Comparison of ENCODE assay signal across 27 cellular contexts in the genomic region with DNA sequence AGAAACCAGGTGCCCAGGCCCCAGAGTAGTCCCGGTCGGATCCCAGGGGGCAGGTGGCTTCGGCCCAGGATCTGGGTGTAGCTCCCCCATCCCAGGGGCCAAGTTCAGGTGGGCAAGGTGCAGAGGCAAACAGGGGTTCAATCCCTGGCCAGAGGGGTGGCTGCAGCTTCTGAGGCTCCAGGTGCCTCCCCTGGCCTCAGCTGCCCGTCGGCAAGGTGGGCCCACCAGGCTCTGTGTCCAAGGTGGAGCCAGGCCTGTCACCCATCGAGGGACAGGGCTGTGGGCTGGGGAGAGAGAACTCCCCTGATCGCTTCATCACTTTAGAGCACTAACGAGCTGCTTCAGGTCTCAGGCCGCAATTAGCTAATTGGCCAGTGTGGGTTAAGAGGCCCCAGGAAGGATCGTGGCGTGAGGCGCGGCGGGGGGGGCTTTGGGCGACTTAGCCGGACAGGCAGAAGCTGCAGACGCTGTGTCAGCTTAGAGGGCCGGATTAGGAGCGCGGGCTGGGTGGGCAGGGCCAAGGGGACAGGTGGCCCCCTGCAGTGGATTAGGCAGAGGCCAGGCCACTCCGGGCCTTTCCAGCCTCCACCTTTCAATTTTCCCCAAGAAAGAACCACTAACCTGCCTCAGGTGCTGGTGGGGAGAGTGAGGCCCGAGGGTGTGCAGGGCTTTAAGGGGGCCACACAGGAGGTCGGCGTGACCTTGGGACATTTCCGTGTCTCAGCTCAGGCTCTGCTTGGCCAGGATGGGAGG. TPM values are rescaled to one million over a fixed set of nuclear protein-coding genes. Genes with fewer than 3 reads are reported as not detected.
"Had no signal": no experiment of that assay in that cellular context is flagged by ENCODE, and none has a peak within 500 bp of the region (broad histone marks: within the 10 kb centered on the region; RNA-seq: fewer than 3 reads in every experiment).

No MANE protein-coding gene starts in this region.

- H3K27ac ChIP-seq: epithelial cell of prostate, foreskin keratinocyte, lower lobe of right lung, right atrium auricular region, tibial artery had no signal

- H3K9me3 ChIP-seq: lower lobe of right lung, right atrium auricular region, tibial artery had no signal

- H3K9me3 Mint-ChIP-seq: activated naive CD4-positive, alpha-beta T cell treated with anti-CD3 and anti-CD28 coated beads, Interleukin-2, amount 50 U/mL, for 24 hours; activated T-cell treated with anti-CD3 and anti-CD28 coated beads, Interleukin-2, amount 50 U/mL, for 72 hours; effector memory CD8-positive, alpha-beta T cell; natural killer cell treated with Interleukin-12 subunit alpha and Interleukin-12 subunit beta and Interleukin-15 and Interleukin-18, amount 100 ng/mL, for 72 hours had no signal

- ATAC-seq: activated T-cell treated with anti-CD3 and anti-CD28 coated beads, Interleukin-2, amount 50 U/mL, for 72 hours; effector memory CD8-positive, alpha-beta T cell; foreskin keratinocyte; lower lobe of right lung; natural killer cell treated with Interleukin-12 subunit alpha and Interleukin-12 subunit beta and Interleukin-15 and Interleukin-18, amount 100 ng/mL, for 72 hours; stimulated activated naive CD8-positive, alpha-beta T cell treated with anti-CD3 and anti-CD28 coated beads, Interleukin-15, Interleukin-2, amounts not matched to agents 100 U/mL and 50 U/mL, for 24 hours had no signal

- H3K4me3 Mint-ChIP-seq: activated naive CD4-positive, alpha-beta T cell treated with anti-CD3 and anti-CD28 coated beads, Interleukin-2, amount 50 U/mL, for 24 hours; activated T-cell treated with anti-CD3 and anti-CD28 coated beads, Interleukin-2, amount 50 U/mL, for 72 hours; effector memory CD8-positive, alpha-beta T cell; natural killer cell treated with Interleukin-12 subunit alpha and Interleukin-12 subunit beta and Interleukin-15 and Interleukin-18, amount 100 ng/mL, for 72 hours had no signal

- H3K27me3 ChIP-seq: right atrium auricular region had no signal

- DNase-seq: activated CD4-positive, alpha-beta T cell treated with anti-CD3 and anti-CD28 coated beads, Interleukin-2, amount 50 U/mL, for 4 hours; activated CD4-positive, CD25-positive, alpha-beta regulatory T cell treated with anti-CD3 and anti-CD28 coated beads, Interleukin-2, amount 50 U/mL, for 72 hours; activated gamma-delta T cell; activated T-cell treated with anti-CD3 and anti-CD28 coated beads, Interleukin-2, amount 50 U/mL, for 72 hours; effector memory CD8-positive, alpha-beta T cell; foreskin keratinocyte; hypothalamus; lower lobe of right lung; occipital lobe; stimulated activated CD4-positive, alpha-beta T cell treated with anti-CD3 and anti-CD28 coated beads, Interleukin-2, amount 100 ng/mL, for 24 hours; stimulated activated naive CD8-positive, alpha-beta T cell treated with anti-CD3 and anti-CD28 coated beads, Interleukin-15, Interleukin-2, amounts not matched to agents 100 U/mL and 50 U/mL, for 24 hours; substantia nigra; T-helper 1 cell; T-helper 9 cell had no signal

- H3K27me3 Mint-ChIP-seq: activated naive CD4-positive, alpha-beta T cell treated with anti-CD3 and anti-CD28 coated beads, Interleukin-2, amount 50 U/mL, for 24 hours; effector memory CD8-positive, alpha-beta T cell; natural killer cell treated with Interleukin-12 subunit alpha and Interleukin-12 subunit beta and Interleukin-15 and Interleukin-18, amount 100 ng/mL, for 72 hours; progenitor cell of endocrine pancreas had no signal

- H3K36me3 Mint-ChIP-seq: natural killer cell treated with Interleukin-12 subunit alpha and Interleukin-12 subunit beta and Interleukin-15 and Interleukin-18, amount 100 ng/mL, for 72 hours had no signal

- H3K4me1 ChIP-seq: foreskin keratinocyte, lower lobe of right lung, right atrium auricular region, tibial artery had no signal

- H3K4me3 ChIP-seq: lower lobe of right lung, right atrium auricular region, tibial artery had no signal

- H3K27ac Mint-ChIP-seq: activated naive CD4-positive, alpha-beta T cell treated with anti-CD3 and anti-CD28 coated beads, Interleukin-2, amount 50 U/mL, for 24 hours; activated T-cell treated with anti-CD3 and anti-CD28 coated beads, Interleukin-2, amount 50 U/mL, for 72 hours; natural killer cell treated with Interleukin-12 subunit alpha and Interleukin-12 subunit beta and Interleukin-15 and Interleukin-18, amount 100 ng/mL, for 72 hours; progenitor cell of endocrine pancreas had no signal

- H3K36me3 ChIP-seq: lower lobe of right lung, right atrium auricular region had no signal

RNA-seq across cellular contexts. Expression of a gene that starts 2.8 kb away (rescaled TPM):
- total RNA-seq: activated CD8-positive, alpha-beta memory T cell treated with anti-CD3 and anti-CD28 coated beads for 36 hours; activated T-cell treated with anti-CD3 and anti-CD28 coated beads, Interleukin-2, amount 50 U/mL, for 72 hours; bronchial epithelial cell; chondrocyte; dermis microvascular lymphatic vessel endothelial cell; foreskin keratinocyte; lower lobe of right lung; mesenteric fat pad; occipital lobe; progenitor cell of endocrine pancreas; right atrium auricular region; urinary bladder had no signal
- polyA plus RNA-seq: foreskin keratinocyte, keratinocyte, urinary bladder had no signal

RNA-seq across cellular contexts. Expression of a gene that starts 11.4 kb away (rescaled TPM):
- total RNA-seq: bronchial epithelial cell, chondrocyte, foreskin keratinocyte had no signal
- polyA plus RNA-seq: foreskin keratinocyte had no signal
